In genomic region chr9:109346904-109347303, GRCh38 we compare ENCODE assay signal across 1 cellular context.
TF ChIP-seq lines count a peak whose summit lies in the region.

No MANE protein-coding gene starts in this region.

TF ChIP-seq in HEK293, 187 proteins besides CTCF, POLR2A, EP300 and RAD21 (continued from another document):
- TF ChIP-seq ZNF518A (tag by site-specific recombination; conservative IDR thresholded peaks at IDR 0.05; ENCODE audit: low read depth) (no peak), ZNF354C (tag by site-specific recombination; IDR thresholded peaks at IDR 0.05; ENCODE audit: borderline replicate concordance, low read depth) (no peak), ZIC2 (tag by site-specific recombination; IDR thresholded peaks at IDR 0.05) (peak; percentile 52; the same call in 1 of the 2 replicates), BCL6B (tag by site-specific recombination; IDR thresholded peaks at IDR 0.05) (no peak), SCRT1 (tag by site-specific recombination; IDR thresholded peaks at IDR 0.05; ENCODE audit: borderline replicate concordance) (no peak), ZBTB21 (tag by site-specific recombination; IDR thresholded peaks at IDR 0.05) (0 out of 2 replicates have a peak, but pooled peaks have one; percentile 25), ZNF132 (tag by site-specific recombination; IDR thresholded peaks at IDR 0.05; ENCODE audit: borderline replicate concordance) (no peak), ZNF324 (tag by site-specific recombination; IDR thresholded peaks at IDR 0.05) (no peak), ZNF292 (tag by site-specific recombination; IDR thresholded peaks at IDR 0.05; ENCODE audit: borderline replicate concordance, low read depth) (no peak), ZFP41 (tag by site-specific recombination; IDR thresholded peaks at IDR 0.05; ENCODE audit: borderline replicate concordance) (no peak), GLIS1 (tag by site-specific recombination; IDR thresholded peaks at IDR 0.05) (0 out of 2 replicates have a peak, but pooled peaks have one; percentile 10), ZNF202 (tag by site-specific recombination; IDR thresholded peaks at IDR 0.05; ENCODE audit: borderline replicate concordance) (no peak), ZNF133 (tag by site-specific recombination; IDR thresholded peaks at IDR 0.05) (no peak), ZBTB11 (tag by site-specific recombination; conservative IDR thresholded peaks at IDR 0.05; ENCODE audit: low read depth) (no peak), ZNF366 (tag by site-specific recombination; conservative IDR thresholded peaks at IDR 0.05) (no peak), ZNF19 (tag by site-specific recombination; IDR thresholded peaks at IDR 0.05; ENCODE audit: low read depth) (no peak), ZNF692 (tag by site-specific recombination; IDR thresholded peaks at IDR 0.05) (no peak), ZNF302 (tag by site-specific recombination; IDR thresholded peaks at IDR 0.05; ENCODE audit: low read depth) (no peak), ZFHX2 (tag by site-specific recombination; conservative IDR thresholded peaks at IDR 0.05) (no peak), ZBTB17 (tag by site-specific recombination; IDR thresholded peaks at IDR 0.05) (peak; percentile 55), TRIM28 (IDR thresholded peaks at IDR 0.05; ENCODE audit: borderline replicate concordance, low read length) (no peak), ZNF626 (tag by site-specific recombination; IDR thresholded peaks at IDR 0.05) (no peak), ZNF169 (tag by site-specific recombination; IDR thresholded peaks at IDR 0.05) (no peak)
